In the genomic region with DNA sequence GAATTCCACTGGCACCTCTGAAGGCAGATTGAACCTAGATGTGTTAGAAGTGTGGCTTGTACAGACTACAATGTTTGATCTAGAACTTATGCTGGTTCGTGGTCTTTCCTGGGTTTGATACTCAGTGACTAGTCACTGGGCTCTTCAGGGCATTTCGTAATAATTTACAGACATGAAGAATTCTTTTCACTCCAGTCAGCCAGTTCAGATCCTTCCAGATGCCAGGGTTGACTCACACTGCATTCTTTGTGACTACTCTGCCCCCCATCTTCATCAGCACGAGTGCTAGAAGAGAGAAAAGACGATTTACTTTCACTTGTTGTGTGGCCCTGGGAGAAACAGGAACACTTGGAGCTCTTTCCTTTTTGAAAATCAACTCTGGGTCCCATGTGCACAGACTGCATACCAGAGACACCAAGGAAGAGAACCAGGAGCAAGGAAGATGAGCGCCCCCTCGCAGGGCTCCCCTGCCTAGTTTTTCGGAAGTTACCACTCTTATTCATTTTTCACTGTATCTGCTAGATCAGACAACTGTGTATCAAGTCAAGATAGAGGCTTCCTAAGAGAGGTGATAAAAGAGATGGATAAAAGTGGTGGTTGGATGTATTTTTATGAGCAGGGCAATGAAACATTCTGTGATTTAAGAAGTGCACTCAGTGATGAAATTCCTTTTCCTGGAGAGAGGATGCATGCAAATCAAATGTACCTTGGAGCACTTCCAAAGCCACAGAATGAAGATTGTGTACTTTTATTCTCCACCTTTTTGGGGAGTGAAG, we compare ENCODE assay signal across 10 cellular contexts. TPM values are rescaled to one million over a fixed set of nuclear protein-coding genes. Genes with fewer than 3 reads are reported as not detected.
DNase-seq lines count a peak whose midpoint lies in the region; ATAC-seq lines count a peak whose summit lies in the region.
"Had no signal": no experiment of that assay in that cellular context is flagged by ENCODE, and none has a peak within 500 bp of the region (broad histone marks: within the 10 kb centered on the region; RNA-seq: fewer than 3 reads in every experiment).

No MANE protein-coding gene starts in this region.

- intact Hi-C loops in right cardiac atrium (cut with DNase I) = no loop called here

- peaks cover 43% of the 10 kb centered on the region for H3K4me1 ChIP-seq in adipocyte (ENCODE audit: control insufficient read depth, insufficient read depth, low read length)
- peaks cover 14% of the 10 kb centered on the region for H3K4me1 ChIP-seq in right cardiac atrium (ENCODE audit: control insufficient read depth, insufficient read depth, low read length)

- ATAC-seq in right cardiac atrium (peak; percentile 85 to 87), GM19023 (IDR thresholded peaks at IDR 0.05; ENCODE audit: unreplicated experiment) (no peak), HG03095 (IDR thresholded peaks at IDR 0.05; ENCODE audit: unreplicated experiment) (no peak), HG02973 (IDR thresholded peaks at IDR 0.05; ENCODE audit: unreplicated experiment) (no peak)

- H3K27ac ChIP-seq in right cardiac atrium (ENCODE audit: low read length) = peak overlapping the region; percentile 78
- H3K27ac ChIP-seq in temporal lobe (ENCODE audit: low read depth, low read length) = peak overlapping the region; percentile 9

- H3K36me3 ChIP-seq in adipocyte (ENCODE audit: control insufficient read depth, insufficient read depth, low read length, severe bottlenecking) = no peaks in the 10 kb centered on the region

- DNase-seq in HPDE6-E6E7 (ENCODE audit: extremely low spot score) (peak; percentile 95), adipocyte (ENCODE audit: low read depth) (peak; percentile 99), right cardiac atrium (peak in 1 of 3 donors; percentile 29), COR-L47 (lab: John Stamatoyannopoulos, UW) (no peak)
- DNase-seq: activated CD4-positive, alpha-beta T cell treated with anti-CD3 and anti-CD28 coated beads, Interleukin-2, amount 50 U/mL, for 4 hours; naive B cell had no signal

- peak overlapping the region; percentile 81 for H3K9ac ChIP-seq in adipocyte (ENCODE audit: low read length)

- 62% methylated on average over 7 of the region's 7 CpGs for WGBS in right cardiac atrium

- no peaks in the 10 kb centered on the region for H3K27me3 ChIP-seq in adipocyte (replicated peaks; ENCODE audit: control insufficient read depth, insufficient read depth, low read length)
- no peaks in the 10 kb centered on the region for H3K27me3 ChIP-seq in right cardiac atrium (ENCODE audit: control insufficient read depth, insufficient read depth)

- H3K4me3 ChIP-seq in adipocyte (ENCODE audit: low read length) (peak overlapping the region; percentile 80), right cardiac atrium (ENCODE audit: low read length) (no peak overlapping the region)

- H3K9me3 ChIP-seq in adipocyte (ENCODE audit: control insufficient read depth, low read length) = no peaks in the 10 kb centered on the region
- no peaks in the 10 kb centered on the region for H3K9me3 ChIP-seq in right cardiac atrium (ENCODE audit: control insufficient read depth, low read length)

RNA-seq across cellular contexts. Expression of a gene that starts 33.5 kb away (rescaled TPM):
- total RNA-seq in right cardiac atrium = 10 to 100 TPM; 68.1 to 74.8 (median 71.5) TPM
- 46.6 TPM for polyA plus RNA-seq in right cardiac atrium
- 89.5 TPM for total RNA-seq in temporal lobe

Comparison
In these comparisons a context has a peak if more than half of its experiments do, and no peak if none do; other contexts are left out.
1. ATAC-seq: peak in right cardiac atrium (2 of 2); none in GM19023 (single experiment), HG03095 (single experiment) and HG02973 (single experiment).